In the genomic region with DNA sequence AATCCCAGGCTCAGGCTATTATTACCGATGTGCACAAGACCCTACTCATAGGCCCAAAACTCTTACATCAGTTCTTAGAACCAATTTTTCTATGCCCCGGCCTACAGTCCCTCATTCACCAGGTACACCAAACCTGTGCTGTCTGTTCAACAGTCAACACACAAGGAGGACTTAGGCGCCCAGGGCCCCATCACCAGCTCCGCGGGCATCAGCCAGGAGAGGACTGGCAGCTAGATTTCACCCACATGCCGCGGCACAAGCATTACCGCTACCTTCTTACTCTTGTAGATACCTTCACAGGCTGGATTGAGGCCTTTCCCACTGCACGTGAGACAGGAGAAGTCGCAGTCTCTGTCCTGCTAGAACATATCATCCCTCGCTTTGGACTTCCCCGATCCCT, we compare ENCODE assay signal across 19 cellular contexts.
"Had no signal": no experiment of that assay in that cellular context is flagged by ENCODE, and none has a peak within 500 bp of the region (broad histone marks: within the 10 kb centered on the region; RNA-seq: fewer than 3 reads in every experiment).

No MANE protein-coding gene starts in this region.

- H3K27me3 Mint-ChIP-seq: IgD-negative memory B cell had no signal

- H3K36me3 Mint-ChIP-seq: IgD-negative memory B cell had no signal

- DNase-seq: Kasumi-1, MM.1S, NCI-H1092 treated with DMSO at 0.1 percent for 48 hours, NCI-H1436, NCI-H187, NCI-H2029, NCI-H2081 treated with DMSO at 0.1 percent for 48 hours, NCI-H2171, NCI-H226, NCI-H446, NCI-H510A, NCI-H524 treated with DMSO at 0.1 percent for 48 hours, NCI-H69, NCI-H774, SHP77 had no signal

- H3K4me3 Mint-ChIP-seq: IgD-negative memory B cell had no signal

- ATAC-seq: HepG2, K562, Panc1 had no signal
